Comparison of ENCODE assay signal across 8 cellular contexts in the genomic region with DNA sequence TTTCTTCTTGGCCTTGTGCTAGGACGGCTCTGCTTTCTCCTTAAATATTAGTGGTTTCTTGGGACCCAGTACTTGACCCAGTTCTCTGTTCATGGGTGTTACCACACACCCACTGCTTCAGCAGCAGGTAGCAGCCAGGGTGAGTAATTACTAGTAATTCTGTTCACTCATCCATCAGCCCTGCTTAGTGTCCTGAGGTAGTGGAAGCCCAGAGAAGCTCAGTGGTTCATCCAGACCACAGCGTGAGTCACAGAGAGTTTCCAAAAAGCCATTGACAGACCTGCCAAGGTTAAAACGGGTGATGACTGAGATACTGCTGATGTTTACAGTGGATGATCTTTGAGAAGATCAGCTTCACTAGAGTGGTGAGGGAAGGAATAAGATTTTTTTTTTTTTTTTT. TPM values are rescaled to one million over a fixed set of nuclear protein-coding genes. Genes with fewer than 3 reads are reported as not detected.
DNase-seq lines count a peak whose midpoint lies in the region; ATAC-seq and TF ChIP-seq lines count a peak whose summit lies in the region.

No MANE protein-coding gene starts in this region.

- TF ChIP-seq CTCF in ascending aorta (IDR thresholded peaks at IDR 0.05) = no peak

- H3K27ac ChIP-seq in ascending aorta = no peak overlapping the region

- ATAC-seq in GM18508 (IDR thresholded peaks at IDR 0.05; ENCODE audit: insufficient read depth, unreplicated experiment) (peak; percentile 76), HG02885 (IDR thresholded peaks at IDR 0.05; ENCODE audit: poor library complexity, unreplicated experiment) (peak; percentile 87)
- peak; percentile 98 for ATAC-seq in activated CD4-positive, CD25-positive, alpha-beta regulatory T cell treated with anti-CD3 and anti-CD28 coated beads, Interleukin-2, amount 50 U/mL, for 24 hours

- H3K4me3 ChIP-seq in ascending aorta = no peak overlapping the region

- DNase-seq in kidney glomerular epithelial cell (lab: John Stamatoyannopoulos, UW) = peak; percentile 86
- DNase-seq in HUDEP-2 (lab: John Stamatoyannopoulos, UW; ENCODE audit: unreplicated experiment in 76 of 76) = no peak
- DNase-seq in ascending aorta (ENCODE audit: low spot score in 2 of 2) = no peak
- DNase-seq in NCI-H1105 treated with DMSO at 0.1 percent for 48 hours (lab: John Stamatoyannopoulos, UW) = no peak
- DNase-seq in Ammon's horn (ENCODE audit: low spot score) = no peak

- no peaks in the 10 kb centered on the region for H3K9me3 ChIP-seq in ascending aorta

- H3K36me3 ChIP-seq in ascending aorta = peaks cover 5 to 26% of the 10 kb centered on the region in 2 donors

- no peaks in the 10 kb centered on the region for H3K4me1 ChIP-seq in ascending aorta

- intact Hi-C loops in ascending aorta (cut with DNase I) = no loop called here

- no peaks in the 10 kb centered on the region for H3K27me3 ChIP-seq in ascending aorta

RNA-seq across cellular contexts. Expression of a gene that starts 51.7 kb away (rescaled TPM):
- total RNA-seq in ascending aorta = 5.2 TPM
